In genomic region chr6:63610944-63611343, GRCh38 we compare ENCODE assay signal across 22 cellular contexts. TPM values are rescaled to one million over a fixed set of nuclear protein-coding genes. Genes with fewer than 3 reads are reported as not detected.
DNase-seq lines count a peak whose midpoint lies in the region; ATAC-seq, FAIRE-seq and TF ChIP-seq lines count a peak whose summit lies in the region.
"Had no signal": no experiment of that assay in that cellular context is flagged by ENCODE, and none has a peak within 500 bp of the region (broad histone marks: within the 10 kb centered on the region; RNA-seq: fewer than 3 reads in every experiment).

No MANE protein-coding gene starts in this region.

- intact Hi-C loops in GM12878 (cut with micrococcal nuclease; ENCODE audit: unreplicated experiment) = no loop called here
- intact Hi-C loops in CD14-positive monocyte (cut with micrococcal nuclease) = no loop called here

- in situ Hi-C loops in GM12878 (cut with MboI) = no loop called here

- H3K27ac Mint-ChIP-seq in stimulated activated effector memory CD8-positive, alpha-beta T cell treated with anti-CD3 and anti-CD28 coated beads, Interleukin-12 subunit alpha, Interleukin-12 subunit beta, amount 100 ng/mL, for 72 hours = no peak overlapping the region
- H3K27ac Mint-ChIP-seq in CD14-positive monocyte = no peak overlapping the region
- H3K27ac Mint-ChIP-seq: B cell; CD4-positive, CD25-positive, alpha-beta regulatory T cell; CD8-positive, alpha-beta memory T cell had no signal

- no peak overlapping the region for H3K9ac ChIP-seq in GM12878 (ENCODE audit: control insufficient read depth, insufficient read depth, low read length)
- H3K9ac ChIP-seq: BLaER1 treated with 17β-estradiol and CSF1 and Interleukin-3, amounts not matched to agents 10 nM and 100 nM had no signal

- H3K36me3 Mint-ChIP-seq in stimulated activated effector memory CD8-positive, alpha-beta T cell treated with anti-CD3 and anti-CD28 coated beads, Interleukin-12 subunit alpha, Interleukin-12 subunit beta, amount 100 ng/mL, for 72 hours = no peaks in the 10 kb centered on the region
- no peaks in the 10 kb centered on the region for H3K36me3 Mint-ChIP-seq in CD14-positive monocyte
- H3K36me3 Mint-ChIP-seq: CD4-positive, CD25-positive, alpha-beta regulatory T cell; CD8-positive, alpha-beta memory T cell had no signal

- no peak for TF ChIP-seq RAD21 in GM12878 (IDR thresholded peaks at IDR 0.05; ENCODE audit: insufficient read depth, low read depth, low read length)

- TF ChIP-seq POLR2A in GM12878 (IDR thresholded peaks at IDR 0.05; ENCODE audit: low read depth, low read length) = no peak

- ATAC-seq in GM18861 (IDR thresholded peaks at IDR 0.05; ENCODE audit: unreplicated experiment) = peak; percentile 75
- ATAC-seq in GM12878 = peak; percentile 66
- peak; percentile 54 for ATAC-seq in stimulated activated effector memory CD8-positive, alpha-beta T cell treated with anti-CD3 and anti-CD28 coated beads, Interleukin-12 subunit alpha, Interleukin-12 subunit beta, amount 100 ng/mL, for 72 hours
- no peak for ATAC-seq in HG03354 (IDR thresholded peaks at IDR 0.05; ENCODE audit: poor library complexity, severe bottlenecking, unreplicated experiment)
- ATAC-seq: HCT116 had no signal

- no peak for TF ChIP-seq CTCF in HEK293 (tag by site-specific recombination; IDR thresholded peaks at IDR 0.05)
- TF ChIP-seq CTCF in GM12878 (IDR thresholded peaks at IDR 0.05 in 2 of 3, conservative IDR thresholded peaks at IDR 0.05 in 1 of 3; ENCODE audit: control insufficient read depth in 2 of 3, extremely low read depth in 1 of 3, insufficient read depth in 1 of 3, low read depth in 3 of 3, low read length in 3 of 3) = no peak
- no peak for TF ChIP-seq CTCF in CD14-positive monocyte (IDR thresholded peaks at IDR 0.05)

- no peaks in the 10 kb centered on the region for H4K20me1 ChIP-seq in GM12878 (ENCODE audit: control insufficient read depth, insufficient read depth)
- H4K20me1 ChIP-seq: BLaER1 treated with 17β-estradiol and CSF1 and Interleukin-3, amounts not matched to agents 10 nM and 100 nM had no signal

- H3K4me1 Mint-ChIP-seq in stimulated activated effector memory CD8-positive, alpha-beta T cell treated with anti-CD3 and anti-CD28 coated beads, Interleukin-12 subunit alpha, Interleukin-12 subunit beta, amount 100 ng/mL, for 72 hours = no peaks in the 10 kb centered on the region
- peaks cover 10% of the 10 kb centered on the region for H3K4me1 Mint-ChIP-seq in CD14-positive monocyte
- H3K4me1 Mint-ChIP-seq: B cell; CD4-positive, CD25-positive, alpha-beta regulatory T cell; CD8-positive, alpha-beta memory T cell had no signal

- peaks cover 9% of the 10 kb centered on the region; the same call in 1 of the 2 replicates for H3K4me1 ChIP-seq in HEK293 (ENCODE audit: control insufficient read depth, insufficient read depth, low read length)
- no peaks in the 10 kb centered on the region for H3K4me1 ChIP-seq in GM12878 (ENCODE audit: control insufficient read depth, insufficient read depth, low read length)

- H2AFZ ChIP-seq in GM12878 (ENCODE audit: control insufficient read depth, low read depth, low read length) = peak overlapping the region; percentile 29

- POLR2A ChIA-PET in HEK293 (lab: Yijun Ruan, JAX) (no interaction called here), GM12878 (lab: Charles Lee) (interaction anchor here (1.0 kb wide), 1 partner anchor 12 kb away, joined by 4 read pairs; no protein-coding TSS in a partner anchor)

- SMC1A ChIA-PET in GM12878 (lab: Charles Lee; ENCODE audit: uncharacterized antibody, unreplicated experiment) = interaction anchor here (1.6 kb wide), 1 partner anchor 259 kb away, joined by 3 read pairs; no protein-coding TSS in a partner anchor

- H3K9me3 ChIP-seq in HEK293 (ENCODE audit: control insufficient read depth, insufficient read depth, low read depth, low read length) (no peaks in the 10 kb centered on the region), GM12878 (replicated peaks; ENCODE audit: control insufficient read depth, insufficient read depth, low read length) (no peaks in the 10 kb centered on the region)

- DNase-seq in GM12878 (ENCODE audit: low read depth, low spot score) = no peak
- no peak for DNase-seq in stimulated activated effector memory CD8-positive, alpha-beta T cell treated with anti-CD3 and anti-CD28 coated beads, Interleukin-12 subunit alpha, Interleukin-12 subunit beta, amount 100 ng/mL, for 72 hours (ENCODE audit: low spot score in 2 of 2)
- DNase-seq in CD14-positive monocyte (ENCODE audit: low spot score) = no peak
- DNase-seq in stimulated activated CD4-positive, alpha-beta T cell treated with anti-CD3 and anti-CD28 coated beads, Interleukin-2, amount 100 ng/mL, for 24 hours = no peak
- DNase-seq: 8988T; CD4-positive, CD25-positive, alpha-beta regulatory T cell; CD8-positive, alpha-beta memory T cell; COR-L47; DMS 273 treated with DMSO at 0.1 percent for 48 hours; DMS53; GOT3; H7; IMR-90; Karpas-422; KBM-7 had no signal

- H3K4me3 Mint-ChIP-seq in stimulated activated effector memory CD8-positive, alpha-beta T cell treated with anti-CD3 and anti-CD28 coated beads, Interleukin-12 subunit alpha, Interleukin-12 subunit beta, amount 100 ng/mL, for 72 hours = no peak overlapping the region
- no peak overlapping the region for H3K4me3 Mint-ChIP-seq in CD14-positive monocyte
- H3K4me3 Mint-ChIP-seq: B cell; CD4-positive, CD25-positive, alpha-beta regulatory T cell; CD8-positive, alpha-beta memory T cell had no signal

- no peaks in the 10 kb centered on the region for H3K36me3 ChIP-seq in HEK293 (ENCODE audit: control insufficient read depth in 2 of 2, insufficient read depth in 1 of 2, low read length in 2 of 2)
- H3K36me3 ChIP-seq in GM12878 (ENCODE audit: control insufficient read depth in 2 of 2, insufficient read depth in 2 of 2, low read length in 1 of 2) = no peaks in the 10 kb centered on the region
- H3K36me3 ChIP-seq: BLaER1 treated with 17β-estradiol and CSF1 and Interleukin-3, amounts not matched to agents 10 nM and 100 nM had no signal

- H3K27ac ChIP-seq in HEK293 (ENCODE audit: extremely low read depth, low read depth, low read length) (no peak overlapping the region), GM12878 (ENCODE audit: control insufficient read depth, insufficient read depth) (no peak overlapping the region)
- H3K27ac ChIP-seq: BLaER1 treated with 17β-estradiol and CSF1 and Interleukin-3, amounts not matched to agents 10 nM and 100 nM had no signal

- H3K4me3 ChIP-seq in HEK293 (ENCODE audit: low read depth, low read length) (no peak overlapping the region), GM12878 (no peak overlapping the region)
- H3K4me3 ChIP-seq: BLaER1 treated with 17β-estradiol and CSF1 and Interleukin-3, amounts not matched to agents 10 nM and 100 nM had no signal

- H3K27me3 ChIP-seq in GM12878 (replicated peaks in 1 of 2; ENCODE audit: control insufficient read depth in 2 of 2, insufficient read depth in 2 of 2, low read length in 1 of 2) = no peaks in the 10 kb centered on the region

- 0% methylated on average over 1 of the region's 1 CpG for WGBS in GM12878 (ENCODE audit: insufficient coverage, insufficient replicate concordance, low lambda C conversion rate, missing lambda C conversion rate)

- H3K9me3 Mint-ChIP-seq in stimulated activated effector memory CD8-positive, alpha-beta T cell treated with anti-CD3 and anti-CD28 coated beads, Interleukin-12 subunit alpha, Interleukin-12 subunit beta, amount 100 ng/mL, for 72 hours = no peaks in the 10 kb centered on the region
- peaks cover 0 to 4% (median 0%) of the 10 kb centered on the region in 7 donors for H3K9me3 Mint-ChIP-seq in CD14-positive monocyte
- H3K9me3 Mint-ChIP-seq: CD8-positive, alpha-beta memory T cell had no signal

- RAD21 ChIA-PET in GM12878 (lab: Charles Lee; ENCODE audit: unreplicated experiment) = interaction anchor here (1.2 to 1.9 kb wide), 2 partner anchors 13 to 106 kb away, joined by 3 to 6 read pairs; no protein-coding TSS in a partner anchor

- TF ChIP-seq EP300 in GM12878 (IDR thresholded peaks at IDR 0.05; ENCODE audit: borderline replicate concordance in 1 of 2, control insufficient read depth in 1 of 2, low read depth in 2 of 2, low read length in 2 of 2) = no peak

- FAIRE-seq in GM12878 (lab: Jason Lieb, UNC) = no peak
- FAIRE-seq: HTR-8/SVneo had no signal

- CTCF ChIA-PET in HEK293 (lab: Yijun Ruan, JAX) = interaction anchor here (0.7 to 2.8 kb wide), 4 partner anchors 12 to 185 kb away, joined by 3 to 16 read pairs (median 4); no protein-coding TSS in a partner anchor
- CTCF ChIA-PET in GM12878 (lab: Yijun Ruan, JAX) = interaction anchor here (1.4 to 4.8 kb wide), 2 partner anchors 13 to 191 kb away, joined by 3 to 20 read pairs; no protein-coding TSS in a partner anchor

- peaks cover 0 to 4% (median 2%) of the 10 kb centered on the region in 3 donors for H3K27me3 Mint-ChIP-seq in CD14-positive monocyte (ENCODE audit: low read depth in 3 of 3)
- H3K27me3 Mint-ChIP-seq: B cell had no signal

- no TSS peak for BruUV-seq in GM12878 (replicated peaks; lab: Mats Ljungman, UMichigan)

- no peak overlapping the region for H3K4me2 ChIP-seq in GM12878 (ENCODE audit: control insufficient read depth, insufficient read depth)
- H3K4me2 ChIP-seq: BLaER1 treated with 17β-estradiol and CSF1 and Interleukin-3, amounts not matched to agents 10 nM and 100 nM had no signal

- H3K79me2 ChIP-seq in GM12878 (ENCODE audit: control insufficient read depth, insufficient read depth, low read length) = no peaks in the 10 kb centered on the region

RNA-seq across cellular contexts. Expression of gene PHF3, which starts 24.7 kb away (rescaled TPM):
- total RNA-seq in GM12878 (2013; cell fraction: nucleolus; rRNA removed) = 223 and 233 TPM in 2 replicates
- total RNA-seq in GM12878 (2014; rRNA removed) (38.2 and 43.6 TPM in 2 replicates), GM12878 (2014; rRNA removed; fragmentation: Illumina TruSeq; extraction: Trizol) (59.3 and 61.5 TPM in 2 replicates), GM12878 (2021) (39.4 and 41.1 TPM in 2 replicates)
- polyA plus RNA-seq in GM12878 (2011; ENCODE audit: low read depth) = 12.7 TPM
- polyA plus RNA-seq in GM12878 (2011; rRNA removed) (29.0 and 48.5 TPM in 2 replicates), GM12878 (2014; fragmentation: Illumina TruSeq; extraction: Trizol) (34.3 and 42.9 TPM in 2 replicates), GM12878 (2014; fragmentation: Nextera tagmentation; extraction: Ambion mirVana) (1 to 10 TPM; 8.3 to 9.5 TPM), GM12878 (2014; rRNA removed) (17.2 and 18.6 TPM in 2 replicates), GM12878 (2016; fragmentation: Nextera tagmentation; extraction: Ambion mirVana) (10 to 100 TPM; 18.2 to 24.2 TPM), CD14-positive monocyte (10 to 100 TPM in 1 of 2 donors, 1 to 10 TPM in 1; 5.4 to 13.0 TPM)
- 6.4 and 7.9 TPM in 2 replicates for polyA plus RNA-seq in GM12878 (2011; cell fraction: cytosol; rRNA removed)
- polyA plus RNA-seq in GM12878 (2011; cell fraction: nucleus; rRNA removed) = 79.7 and 85.1 TPM in 2 replicates
- 20.3 and 28.3 TPM in 2 replicates for polyA plus RNA-seq in GM12878 (2012)
- polyA minus RNA-seq in GM12878 (2011; rRNA and poly(A)+ RNA removed) = 33.7 and 44.9 TPM in 2 replicates
- polyA minus RNA-seq in GM12878 (2011; cell fraction: cytosol; rRNA and poly(A)+ RNA removed) = 15.9 and 17.9 TPM in 2 replicates
- 92.0 and 133 TPM in 2 replicates for polyA minus RNA-seq in GM12878 (2011; cell fraction: nucleus; rRNA and poly(A)+ RNA removed)

RNA-seq across cellular contexts. Expression of gene PTP4A1, which starts 38.7 kb away (rescaled TPM):
- 33.9 and 34.0 TPM in 2 replicates for total RNA-seq in GM12878 (2013; cell fraction: nucleolus; rRNA removed)
- total RNA-seq in GM12878 (2014; rRNA removed) (14.0 and 18.3 TPM in 2 replicates), GM12878 (2014; rRNA removed; fragmentation: Illumina TruSeq; extraction: Trizol) (9.4 and 12.0 TPM in 2 replicates), GM12878 (2021) (67.4 and 70.1 TPM in 2 replicates)
- 36.6 TPM for polyA plus RNA-seq in GM12878 (2011; ENCODE audit: low read depth)
- polyA plus RNA-seq in GM12878 (2011; rRNA removed) (25.4 and 32.3 TPM in 2 replicates), GM12878 (2014; fragmentation: Illumina TruSeq; extraction: Trizol) (79.3 and 104 TPM in 2 replicates), GM12878 (2014; fragmentation: Nextera tagmentation; extraction: Ambion mirVana) (not detected), GM12878 (2014; rRNA removed) (8.5 and 10.5 TPM in 2 replicates), GM12878 (2016; fragmentation: Nextera tagmentation; extraction: Ambion mirVana) (100 to 1,000 TPM; 171 to 190 TPM), CD14-positive monocyte (100 to 1,000 TPM in 1 of 2 donors, 10 to 100 TPM in 1; 73.4 to 106 TPM)
- 7.8 and 20.7 TPM in 2 replicates for polyA plus RNA-seq in GM12878 (2011; cell fraction: cytosol; rRNA removed)
- 19.5 and 20.0 TPM in 2 replicates for polyA plus RNA-seq in GM12878 (2011; cell fraction: nucleus; rRNA removed)
- 46.3 and 55.4 TPM in 2 replicates for polyA plus RNA-seq in GM12878 (2012)
- 19.1 and 31.9 TPM in 2 replicates for polyA minus RNA-seq in GM12878 (2011; rRNA and poly(A)+ RNA removed)
- polyA minus RNA-seq in GM12878 (2011; cell fraction: cytosol; rRNA and poly(A)+ RNA removed) = 25.9 and 30.9 TPM in 2 replicates
- 38.3 and 65.9 TPM in 2 replicates for polyA minus RNA-seq in GM12878 (2011; cell fraction: nucleus; rRNA and poly(A)+ RNA removed)
